Comparison of ENCODE assay signal across 8 cellular contexts in the genomic region with DNA sequence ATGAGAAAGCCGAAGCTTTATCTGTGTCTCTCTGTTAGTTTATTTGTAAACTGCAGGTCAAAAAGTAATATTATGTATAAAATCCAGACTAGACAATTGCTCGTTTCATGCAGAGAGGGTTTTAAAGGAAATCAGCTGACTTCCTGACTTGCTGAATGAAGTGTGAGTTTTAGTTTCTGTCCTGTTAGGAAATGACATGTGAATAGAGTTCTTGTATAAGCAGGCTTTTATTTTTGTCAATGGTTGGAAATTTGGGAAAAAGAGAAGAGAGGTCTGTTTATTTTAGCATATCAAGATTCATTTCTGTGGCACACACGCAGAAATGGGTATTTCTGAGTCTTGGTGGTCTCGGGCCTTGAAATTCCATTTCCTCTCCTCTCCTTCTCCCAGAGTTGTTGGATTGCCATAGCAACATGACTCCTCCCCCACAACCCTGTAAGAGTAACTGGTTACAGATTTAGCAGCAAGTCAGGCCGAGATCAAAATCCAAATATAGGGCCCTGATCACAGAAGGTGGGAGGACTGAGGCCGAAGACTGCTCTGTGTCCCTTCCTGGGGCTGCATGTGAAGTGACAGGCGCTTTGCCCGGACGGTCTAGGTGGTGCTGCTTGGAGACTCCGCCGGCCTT.
DNase-seq lines count a peak whose midpoint lies in the region; ATAC-seq and TF ChIP-seq lines count a peak whose summit lies in the region.

No MANE protein-coding gene starts in this region.

- H3K9ac ChIP-seq in duodenal mucosa (ENCODE audit: low read depth in 1 of 2, low read length in 2 of 2): peak overlapping the region in 1 of 2 donors; percentile 15

- ATAC-seq in GM18502 (IDR thresholded peaks at IDR 0.05; ENCODE audit: poor library complexity, unreplicated experiment): peak; percentile 83
- ATAC-seq in HG02759 (IDR thresholded peaks at IDR 0.05; ENCODE audit: unreplicated experiment): peak; percentile 72

- no peaks in the 10 kb centered on the region for H3K27me3 Mint-ChIP-seq in mesothelial cell of epicardium (ENCODE audit: low read depth)

- peak overlapping the region; percentile 91 for H3K27ac Mint-ChIP-seq in mesothelial cell of epicardium

- TF ChIP-seq POLR2A in testis (IDR thresholded peaks at IDR 0.05): no peak

- H3K4me3 ChIP-seq in duodenal mucosa (ENCODE audit: low read depth in 1 of 2, low read length in 2 of 2) (peak overlapping the region; percentile 18 to 40), testis (no peak overlapping the region)

- H3K9me3 ChIP-seq in duodenal mucosa (ENCODE audit: control insufficient read depth in 1 of 2, low read length in 2 of 2): no peaks in the 10 kb centered on the region
- no peaks in the 10 kb centered on the region for H3K9me3 ChIP-seq in testis

- DNase-seq in T follicular helper cell (ENCODE audit: low read depth): peak; percentile 9
- DNase-seq in mesothelial cell of epicardium (ENCODE audit: low spot score in 2 of 2, unreplicated experiment in 2 of 2): no peak
- peak; percentile 35 for DNase-seq in testis
- no peak for DNase-seq in NCI-H146 treated with DMSO at 0.1 percent for 48 hours (lab: John Stamatoyannopoulos, UW; ENCODE audit: unreplicated experiment)
- no peak for DNase-seq in ecto neural progenitor cell (ENCODE audit: low spot score)

- TF ChIP-seq CTCF in mesothelial cell of epicardium (IDR thresholded peaks at IDR 0.05; ENCODE audit: unreplicated experiment) (no peak), testis (IDR thresholded peaks at IDR 0.05) (no peak)

- peaks cover 44% of the 10 kb centered on the region for H3K4me1 Mint-ChIP-seq in mesothelial cell of epicardium

- peaks cover 3% of the 10 kb centered on the region for H3K36me3 Mint-ChIP-seq in mesothelial cell of epicardium

- H3K36me3 ChIP-seq in duodenal mucosa (ENCODE audit: control insufficient read depth in 1 of 2, insufficient read depth in 2 of 2, low read length in 2 of 2): no peaks in the 10 kb centered on the region
- no peaks in the 10 kb centered on the region for H3K36me3 ChIP-seq in testis (ENCODE audit: low read depth, missing control alignments)

- peaks cover 5% of the 10 kb centered on the region for H3K9me3 Mint-ChIP-seq in mesothelial cell of epicardium

- 44 to 47% methylated on average over 11 of the region's 11 CpGs for WGBS in testis, 2 donors

- peak overlapping the region; percentile 18 for H3K4me3 Mint-ChIP-seq in mesothelial cell of epicardium

- no peaks in the 10 kb centered on the region for H3K27me3 ChIP-seq in duodenal mucosa (ENCODE audit: control insufficient read depth in 1 of 2, insufficient read depth in 2 of 2, low read length in 2 of 2)
- H3K27me3 ChIP-seq in testis: no peaks in the 10 kb centered on the region

- intact Hi-C loops in testis (cut with DNase I; ENCODE audit: low total_unique reads): no loop called here

- peaks cover 8 to 20% of the 10 kb centered on the region in 2 donors for H3K4me1 ChIP-seq in duodenal mucosa (ENCODE audit: control insufficient read depth in 1 of 2, insufficient read depth in 2 of 2, low read length in 2 of 2)
- peaks cover 7% of the 10 kb centered on the region for H3K4me1 ChIP-seq in testis

- peak overlapping the region; percentile 67 for H3K27ac ChIP-seq in duodenal mucosa (ENCODE audit: low read depth, low read length)
- peak overlapping the region; percentile 50 to 81 for H3K27ac ChIP-seq in testis

Comparison
In these comparisons a context has a peak if more than half of its experiments do, and no peak if none do; other contexts are left out.
1. DNase-seq: peak in T follicular helper cell (single experiment) and testis (single experiment); none in mesothelial cell of epicardium (0 of 2), NCI-H146 treated with DMSO at 0.1 percent for 48 hours (single experiment) and ecto neural progenitor cell (single experiment).
2. H3K4me3 ChIP-seq: peak in duodenal mucosa (2 of 2); none in testis (0 of 2).